Comparison of ENCODE assay signal across 25 cellular contexts in the genomic region with DNA sequence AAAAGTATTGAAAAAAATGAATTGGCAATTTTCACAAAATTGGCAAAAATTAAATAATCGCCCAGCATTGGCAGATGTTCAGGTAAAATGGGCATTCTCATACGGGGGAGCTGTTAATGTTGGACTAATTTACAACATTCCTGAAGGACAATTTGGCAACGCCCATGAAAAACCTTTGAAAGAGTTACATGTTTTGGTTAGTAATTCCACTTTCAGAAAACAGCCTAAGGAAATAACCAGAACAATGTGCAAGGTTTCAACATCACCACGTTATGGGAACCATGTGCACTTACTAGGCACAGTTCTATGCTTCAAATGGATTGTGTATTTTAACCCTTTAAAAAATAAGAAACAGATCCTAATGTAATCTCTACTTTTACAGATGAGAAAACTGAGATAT.
"Had no signal": no experiment of that assay in that cellular context is flagged by ENCODE, and none has a peak within 500 bp of the region (broad histone marks: within the 10 kb centered on the region; RNA-seq: fewer than 3 reads in every experiment).

No MANE protein-coding gene starts in this region.

- H3K4me3 Mint-ChIP-seq: activated B cell treated with CpG ODN at 0.5 μM for 24 hours; activated CD4-positive, alpha-beta T cell treated with anti-CD3 and anti-CD28 coated beads, Interleukin-2, amount 10 ng/mL, durations not matched to agents 24 days and 14 days; activated naive CD8-positive, alpha-beta T cell treated with anti-CD3 and anti-CD28 coated beads, Interleukin-2, amount 50 U/mL, for 24 hours; activated T-cell treated with anti-CD3 and anti-CD28 coated beads, Interleukin-2, amount 50 U/mL, for 4 hours; brain; T-helper 17 cell had no signal

- H3K4me1 Mint-ChIP-seq: activated B cell treated with CpG ODN at 0.5 μM for 24 hours had no signal

- H3K27ac ChIP-seq: cardiac muscle cell had no signal

- FAIRE-seq: astrocyte, TTC549 had no signal

- H3K4me3 ChIP-seq: cardiac muscle cell had no signal

- ATAC-seq: activated naive CD4-positive, alpha-beta T cell treated with anti-CD3 and anti-CD28 coated beads, Interleukin-2, amount 50 U/mL, for 72 hours; activated naive CD8-positive, alpha-beta T cell treated with anti-CD3 and anti-CD28 coated beads, Interleukin-2, amount 50 U/mL, for 24 hours; activated T-cell treated with anti-CD3 and anti-CD28 coated beads, Interleukin-2, amount 50 U/mL, for 4 hours; T-helper 17 cell had no signal

- DNase-seq: activated B cell treated with CpG ODN at 0.5 μM for 24 hours; activated CD4-positive, alpha-beta T cell treated with anti-CD3 and anti-CD28 coated beads for 1 hour; activated CD4-positive, alpha-beta T cell treated with anti-CD3 and anti-CD28 coated beads, Interleukin-2, amount 10 ng/mL, durations not matched to agents 24 days and 14 days; activated CD4-positive, alpha-beta T cell treated with anti-CD3 and anti-CD28 coated beads, Interleukin-2, amount 50 U/mL, for 48 hours; activated CD8-positive, alpha-beta memory T cell treated with anti-CD3 and anti-CD28 coated beads for 24 hours; activated effector memory CD4-positive, alpha-beta T cell treated with anti-CD3 and anti-CD28 coated beads, Interleukin-2, amount 50 U/mL, for 16 hours; activated naive CD4-positive, alpha-beta T cell treated with Interleukin-2 at 50 U/mL for 16 hours; activated naive CD8-positive, alpha-beta T cell treated with anti-CD3 and anti-CD28 coated beads, Interleukin-2, amount 50 U/mL, for 24 hours; activated T-cell treated with anti-CD3 and anti-CD28 coated beads, Interleukin-2, amount 50 U/mL, for 4 hours; amygdala; NCI-H1048; NCI-H146; NCI-H187 treated with DMSO at 0.1 percent for 48 hours; NCI-H2171; NCI-H2227 treated with DMSO at 0.1 percent for 48 hours; NCI-H526 treated with DMSO at 0.1 percent for 48 hours; NCI-H82; SIG-M5; T-helper 17 cell; T-helper 9 cell had no signal

- H3K27me3 Mint-ChIP-seq: activated B cell treated with CpG ODN at 0.5 μM for 24 hours; activated CD4-positive, alpha-beta T cell treated with anti-CD3 and anti-CD28 coated beads, Interleukin-2, amount 10 ng/mL, durations not matched to agents 24 days and 14 days; activated naive CD8-positive, alpha-beta T cell treated with anti-CD3 and anti-CD28 coated beads, Interleukin-2, amount 50 U/mL, for 24 hours; brain; T-helper 17 cell had no signal

- H3K27me3 ChIP-seq: cardiac muscle cell had no signal

- H3K36me3 ChIP-seq: cardiac muscle cell had no signal

- H3K27ac Mint-ChIP-seq: activated B cell treated with CpG ODN at 0.5 μM for 24 hours; activated naive CD4-positive, alpha-beta T cell treated with anti-CD3 and anti-CD28 coated beads, Interleukin-2, amount 50 U/mL, for 72 hours; brain; T-helper 17 cell had no signal
